Comparison of ENCODE assay signal across 8 cellular contexts in genomic region chr7:45111298-45112223, GRCh38.
DNase-seq lines count a peak whose midpoint lies in the region; ATAC-seq and TF ChIP-seq lines count a peak whose summit lies in the region.

TBRG4 (minus strand) TSS chr7:45111697; CDS start chr7:45109237, 2,460 bp downstream.

- DNase-seq in NCI-H2081 (lab: John Stamatoyannopoulos, UW) (peak; percentile 96 to 97), T1000 (lab: John Stamatoyannopoulos, UW) (peak; percentile 83), astrocyte of the spinal cord (ENCODE audit: low read depth, low spot score) (peak; percentile 94), hippocampal formation (lab: John Stamatoyannopoulos, UW) (peak; percentile 86 to 93), retina (peak; percentile 99)

- in situ Hi-C loops in astrocyte of the spinal cord (cut with HindIII; ENCODE audit: low sequenced_read_pairs) = no loop called here

- TF ChIP-seq CTCF in 22Rv1 (IDR thresholded peaks at IDR 0.05) = peak; percentile 76
- TF ChIP-seq CTCF in astrocyte of the spinal cord (IDR thresholded peaks at IDR 0.05; ENCODE audit: low read depth, low read length) = peak; percentile 41

- peak within 1 kb of the TSS; percentile 95 for H3K27ac ChIP-seq in 22Rv1

- peak; percentile 94 for ATAC-seq in GM18511 (IDR thresholded peaks at IDR 0.05; ENCODE audit: unreplicated experiment)
- peak; percentile 93 for ATAC-seq in HG03039 (IDR thresholded peaks at IDR 0.05; ENCODE audit: unreplicated experiment)

- peak within 1 kb of the TSS; percentile 96 for H3K4me3 ChIP-seq in astrocyte of the spinal cord (ENCODE audit: low read depth, low read length)

Comparison
In these comparisons a context has a peak if more than half of its experiments do, and no peak if none do; other contexts are left out.
1. Peak in every context shown above with its lines: DNase-seq, ATAC-seq, H3K4me3 ChIP-seq and H3K27ac ChIP-seq.